8 cellular contexts compared by ENCODE assay signal in the genomic region with DNA sequence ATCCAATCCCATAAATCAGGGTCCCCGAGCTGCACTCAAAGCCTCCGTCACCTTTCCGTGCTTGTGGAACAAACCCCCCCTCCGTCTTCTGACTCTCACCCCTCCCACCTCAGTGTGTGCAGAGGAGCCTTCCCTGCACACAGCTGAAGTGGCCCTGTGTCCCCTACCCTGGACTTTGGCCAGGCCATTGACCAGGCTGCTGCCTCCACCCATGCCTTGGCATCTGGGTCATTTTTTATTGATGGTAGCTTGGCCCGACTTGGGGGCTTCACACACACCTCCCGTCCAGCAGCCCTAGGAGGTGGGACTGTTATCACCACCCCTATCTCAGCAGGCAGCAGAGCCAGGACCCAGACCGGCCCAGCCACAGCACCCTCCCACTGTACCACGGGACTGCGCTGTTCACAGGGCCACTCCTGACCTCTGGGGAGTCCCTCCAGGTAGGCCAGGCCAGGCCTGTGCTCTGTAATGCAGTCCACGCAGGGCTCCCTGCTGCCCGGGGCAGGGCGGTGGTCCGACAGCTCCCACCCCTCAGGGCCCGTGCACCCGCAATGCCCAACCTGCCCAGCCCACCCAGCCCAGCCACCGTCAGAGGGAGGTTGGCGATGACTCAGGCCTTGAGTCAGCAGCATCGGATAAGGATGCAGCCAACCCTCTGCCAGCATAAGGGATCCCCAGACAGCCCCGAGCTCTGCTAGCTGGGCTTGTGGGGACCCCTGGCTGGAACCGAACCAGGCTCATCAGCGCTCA. TPM values are rescaled to one million over a fixed set of nuclear protein-coding genes. Genes with fewer than 3 reads are reported as not detected.
DNase-seq lines count a peak whose midpoint lies in the region; ATAC-seq, FAIRE-seq and TF ChIP-seq lines count a peak whose summit lies in the region.

No MANE protein-coding gene starts in this region.

- peak overlapping the region; percentile 84 for H2AFZ ChIP-seq in IMR-90 (replicated peaks; ENCODE audit: low read length, poor library complexity)
- H2AFZ ChIP-seq in K562 (ENCODE audit: low read depth, low read length), result peak overlapping the region; percentile 16; the same call in 1 of the 2 replicates

- H2AK9ac ChIP-seq in IMR-90 (replicated peaks; ENCODE audit: low read depth, low read length, poor library complexity), result peak overlapping the region; percentile 100

- H3K36me3 ChIP-seq in IMR-90 (ENCODE audit: control insufficient read depth, insufficient read depth, low read length) (no peaks in the 10 kb centered on the region), K562 (ENCODE audit: control insufficient read depth, insufficient read depth, low read length) (no peaks in the 10 kb centered on the region), thyroid gland (no peaks in the 10 kb centered on the region)

- BruUV-seq in IMR-90 (replicated peaks; lab: Mats Ljungman, UMichigan), result no TSS peak
- no TSS peak for BruUV-seq in K562 (replicated peaks; lab: Mats Ljungman, UMichigan)

- POLR2A ChIA-PET in IMR-90 (lab: Charles Lee; ENCODE audit: unreplicated experiment) (no interaction called here), K562 (lab: Yijun Ruan, JAX) (interaction anchor here (0.9 kb wide), 1 partner anchor 15 kb away, joined by 3 read pairs; no protein-coding TSS in a partner anchor)

- TF ChIP-seq EP300 in K562 (IDR thresholded peaks at IDR 0.05; ENCODE audit: low read length), result no peak

- 64% methylated on average over 11 of the region's 21 CpGs; no CpG with 5 or more reads in 1 of the 2 experiments for WGBS in IMR-90 (ENCODE audit: extremely low coverage in 2 of 2, insufficient read length in 1 of 2), 2 experiments
- 50% methylated on average over 13 of the region's 21 CpGs for WGBS in K562 (ENCODE audit: insufficient coverage, low coverage, missing lambda C conversion rate)
- WGBS in thyroid gland, 2 donors, result 77 to 80% methylated on average over 6 to 15 of the region's 21 CpGs

- peak overlapping the region; percentile 76; the same call in 1 of the 2 replicates for H3K23ac ChIP-seq in IMR-90 (ENCODE audit: low read depth, low read length)

- peak overlapping the region; percentile 90 for H3K14ac ChIP-seq in IMR-90 (replicated peaks; ENCODE audit: low read depth, low read length)

- ATAC-seq in IMR-90 (ENCODE audit: low read depth), result peak; percentile 55
- ATAC-seq in K562, result no peak

- peak overlapping the region; percentile 53 for H3K4me2 ChIP-seq in IMR-90 (ENCODE audit: low read depth, low read length)
- H3K4me2 ChIP-seq in K562 (ENCODE audit: insufficient read depth, low read length), result no peak overlapping the region

- H3K56ac ChIP-seq in IMR-90 (ENCODE audit: extremely low read depth, insufficient read depth, low read length), result peak overlapping the region; percentile 81

- no peak overlapping the region for H3K4me3 ChIP-seq in IMR-90 (ENCODE audit: insufficient read depth, low read depth, low read length)
- no peak overlapping the region for H3K4me3 ChIP-seq in K562
- H3K4me3 ChIP-seq in thyroid gland (replicated peaks in 1 of 3), result no peak overlapping the region

- no peaks in the 10 kb centered on the region for H3K36me3 Mint-ChIP-seq in glutamatergic neuron (ENCODE audit: unreplicated experiment)

- H3K27me3 ChIP-seq in IMR-90 (ENCODE audit: control insufficient read depth, insufficient read depth, low read length) (no peaks in the 10 kb centered on the region), K562 (ENCODE audit: control insufficient read depth in 2 of 2, insufficient read depth in 2 of 2, low read length in 2 of 2) (no peaks in the 10 kb centered on the region), layer of hippocampus (ENCODE audit: control insufficient read depth, insufficient read depth, low read length) (no peaks in the 10 kb centered on the region), thyroid gland (no peaks in the 10 kb centered on the region)

- H3K18ac ChIP-seq in IMR-90 (ENCODE audit: low read depth, low read length), result peak overlapping the region; percentile 77

- dilution Hi-C loops in IMR-90 (cut with HindIII; ENCODE audit: low sequenced_read_pairs, unreplicated experiment), result no loop called here

- no peak overlapping the region for H3K4me3 Mint-ChIP-seq in glutamatergic neuron (ENCODE audit: unreplicated experiment)

- H4K8ac ChIP-seq in IMR-90 (ENCODE audit: low read depth in 2 of 2, low read length in 2 of 2), result peak overlapping the region; percentile 80 to 97

- H3K9me1 ChIP-seq in IMR-90 (ENCODE audit: insufficient read depth, low read length) (peaks cover 15% of the 10 kb centered on the region), K562 (ENCODE audit: control insufficient read depth, insufficient read depth, low read length) (no peaks in the 10 kb centered on the region)

- FAIRE-seq in K562 (lab: Jason Lieb, UNC), result no peak

- no peak for TF ChIP-seq POLR2A in IMR-90 (IDR thresholded peaks at IDR 0.05; ENCODE audit: low read depth, low read length)
- TF ChIP-seq POLR2A in K562 (conservative IDR thresholded peaks at IDR 0.05), result no peak
- TF ChIP-seq POLR2A in thyroid gland (IDR thresholded peaks at IDR 0.05), result no peak

- TF ChIP-seq CTCF in IMR-90 (conservative IDR thresholded peaks at IDR 0.05; ENCODE audit: low read depth, low read length) (no peak), K562 (IDR thresholded peaks at IDR 0.05 in 2 of 3, conservative IDR thresholded peaks at IDR 0.05 in 1 of 3; ENCODE audit: insufficient read depth in 2 of 3, low read depth in 1 of 3, low read length in 3 of 3) (no peak), thyroid gland (IDR thresholded peaks at IDR 0.05) (no peak), glutamatergic neuron (IDR thresholded peaks at IDR 0.05; ENCODE audit: partially characterized antibody, unreplicated experiment) (no peak)

- peaks cover 2% of the 10 kb centered on the region for H3K9me3 Mint-ChIP-seq in glutamatergic neuron (ENCODE audit: unreplicated experiment)

- peak overlapping the region; percentile 98 for H3K4ac ChIP-seq in IMR-90 (ENCODE audit: low read depth, low read length)

- H4K20me1 ChIP-seq in IMR-90 (ENCODE audit: insufficient read depth, low read length) (no peaks in the 10 kb centered on the region), K562 (replicated peaks; ENCODE audit: control insufficient read depth, insufficient read depth, low read length) (no peaks in the 10 kb centered on the region)

- H3K27ac Mint-ChIP-seq in glutamatergic neuron (ENCODE audit: unreplicated experiment), result no peak overlapping the region

- no peak for TF ChIP-seq RAD21 in IMR-90 (IDR thresholded peaks at IDR 0.05; ENCODE audit: low read length)
- TF ChIP-seq RAD21 in K562 (CRISPR knock-in tag; conservative IDR thresholded peaks at IDR 0.05 in 1 of 2, IDR thresholded peaks at IDR 0.05 in 1 of 2), result no peak

- peak overlapping the region; percentile 91 for H2BK20ac ChIP-seq in IMR-90 (ENCODE audit: low read depth, low read length)

- in situ Hi-C loops in IMR-90 (cut with MboI; ENCODE audit: low sequenced_read_pairs), result no loop called here
- in situ Hi-C loops in K562 (cut with MboI), result no loop called here

- H4K5ac ChIP-seq in IMR-90 (ENCODE audit: low read depth, low read length), result peak overlapping the region; percentile 86

- peak overlapping the region; percentile 54 for H3K9ac ChIP-seq in IMR-90 (ENCODE audit: low read depth, low read length)
- H3K9ac ChIP-seq in K562 (ENCODE audit: insufficient read depth in 1 of 2, low read depth in 2 of 2, low read length in 2 of 2), result peak overlapping the region in 1 of 2 experiments; percentile 63; a peak in 2 of 4 replicates

- peak; percentile 85 for DNase-seq in IMR-90
- peak in 2 of 4 experiments; percentile 21 to 36 for DNase-seq in K562 (ENCODE audit: extremely low read depth in 1 of 4, low spot score in 3 of 4)
- DNase-seq in thyroid gland, result peak in 1 of 2 donors; percentile 34
- DNase-seq in COLO668 (lab: John Stamatoyannopoulos, UW; ENCODE audit: unreplicated experiment), result no peak
- no peak for DNase-seq in globus pallidus (ENCODE audit: low spot score)
- DNase-seq in glutamatergic neuron, result no peak
- no peak for DNase-seq in stimulated activated CD4-positive, alpha-beta T cell treated with anti-CD3 and anti-CD28 coated beads, Interleukin-4, amount 100 ng/mL, for 1 hour

- H2AK5ac ChIP-seq in IMR-90 (ENCODE audit: low read depth, low read length), result peak overlapping the region; percentile 92

- H3K79me2 ChIP-seq in K562 (ENCODE audit: control insufficient read depth, insufficient read depth, low read length), result no peaks in the 10 kb centered on the region

- H2BK15ac ChIP-seq in IMR-90 (ENCODE audit: low read depth, low read length), result peak overlapping the region; percentile 31; the same call in 1 of the 3 replicates

- peak overlapping the region; percentile 98 for H2BK5ac ChIP-seq in IMR-90 (ENCODE audit: low read depth, low read length, poor library complexity, severe bottlenecking)

- H3K4me1 Mint-ChIP-seq in glutamatergic neuron (ENCODE audit: low read depth, unreplicated experiment), result peaks cover 16% of the 10 kb centered on the region

- intact Hi-C loops in IMR-90 (cut with micrococcal nuclease) (no loop called here), K562 (cut with micrococcal nuclease) (no loop called here), thyroid gland (cut with DNase I) (no loop called here)

- H4K91ac ChIP-seq in IMR-90 (ENCODE audit: insufficient read depth, low read depth, low read length), result peak overlapping the region; percentile 94

- H3K79me1 ChIP-seq in IMR-90 (ENCODE audit: low read depth in 1 of 2, low read length in 2 of 2), result peaks cover 3 to 32% of the 10 kb centered on the region in 2 experiments; a peak in 2 of 4 replicates

- CTCF ChIA-PET in IMR-90 (lab: Yijun Ruan, JAX), result interaction anchor here (0.8 to 1.2 kb wide), 3 partner anchors 14 to 29 kb away, joined by 3 to 6 read pairs (median 3); no protein-coding TSS in a partner anchor
- CTCF ChIA-PET in K562 (lab: Yijun Ruan, JAX; ENCODE audit: low intra/inter-chr PET ratio), result no interaction called here

- H3K9me3 ChIP-seq in IMR-90 (ENCODE audit: control insufficient read depth, insufficient read depth, low read length) (no peaks in the 10 kb centered on the region), K562 (replicated peaks; ENCODE audit: control insufficient read depth, insufficient read depth, low read depth, low read length) (no peaks in the 10 kb centered on the region), thyroid gland (no peaks in the 10 kb centered on the region)

- peak overlapping the region; percentile 97 for H3K27ac ChIP-seq in IMR-90 (ENCODE audit: insufficient read depth, low read length)
- no peak overlapping the region for H3K27ac ChIP-seq in K562 (ENCODE audit: extremely low read depth, low read depth, low read length)
- H3K27ac ChIP-seq in layer of hippocampus (ENCODE audit: low read depth, low read length), result peak overlapping the region; percentile 99
- peak overlapping the region in 2 of 3 donors; percentile 34 to 60 for H3K27ac ChIP-seq in thyroid gland

- peaks cover 5% of the 10 kb centered on the region for H3K27me3 Mint-ChIP-seq in glutamatergic neuron (ENCODE audit: unreplicated experiment)

- peaks cover 43% of the 10 kb centered on the region for H3K4me1 ChIP-seq in IMR-90 (ENCODE audit: control insufficient read depth, insufficient read depth, low read length)
- peaks cover 34 to 66% of the 10 kb centered on the region in 2 experiments for H3K4me1 ChIP-seq in K562 (replicated peaks in 1 of 2; ENCODE audit: control insufficient read depth in 2 of 2, insufficient read depth in 2 of 2, low read length in 2 of 2)
- peaks cover 32 to 45% of the 10 kb centered on the region in 2 donors for H3K4me1 ChIP-seq in thyroid gland

- peak overlapping the region; percentile 94 for H2BK120ac ChIP-seq in IMR-90 (ENCODE audit: low read depth, low read length)

RNA-seq across cellular contexts. Expression of gene INF2, which starts 9.2 kb away (rescaled TPM):
- total RNA-seq in IMR-90 (2012; rRNA removed) (16.8 and 20.0 TPM in 2 replicates), K562 (2014; rRNA removed) (24.9 and 28.8 TPM in 2 replicates), K562 (2014; rRNA removed; fragmentation: Illumina TruSeq; extraction: Trizol) (2.8 and 4.4 TPM in 2 replicates), K562 (2015; rRNA removed; fragmentation: Illumina TruSeq; extraction: Trizol) (7.8 and 8.7 TPM in 2 replicates), K562 (2021) (30.7 and 31.3 TPM in 2 replicates), thyroid gland (10 to 100 TPM; 35.1 to 54.7 (median 42.5) TPM), glutamatergic neuron (ENCODE audit: unreplicated experiment) (11.8 TPM)
- polyA plus RNA-seq in IMR-90 (2012; rRNA removed) (62.1 and 76.2 TPM in 2 replicates), K562 (2011; rRNA removed) (8.3 and 13.8 TPM in 2 replicates), K562 (2014; fragmentation: Illumina TruSeq; extraction: Trizol) (7.2 and 12.4 TPM in 2 replicates), K562 (2014; fragmentation: Nextera tagmentation; extraction: Ambion mirVana) (1 to 10 TPM in 1 of 2 experiments, under 1 TPM in 1; 0.56 to 1.4 TPM), K562 (2014; rRNA removed) (26.2 and 28.2 TPM in 2 replicates)
- 39.3 and 68.1 TPM in 2 replicates for polyA plus RNA-seq in IMR-90 (2012; cell fraction: cytosol; rRNA removed)
- 179 and 366 TPM in 2 replicates for polyA plus RNA-seq in IMR-90 (2012; cell fraction: nucleus; rRNA removed; ENCODE audit: low replicate concordance)
- total RNA-seq in K562 (2011; cell fraction: chromatin; rRNA removed; ENCODE audit: low replicate concordance), result 30.6 and 91.0 TPM in 2 replicates
- 44.5 and 47.5 TPM in 2 replicates for total RNA-seq in K562 (2011; cell fraction: nucleolus; rRNA removed)
- 33.6 and 37.9 TPM in 2 replicates for total RNA-seq in K562 (2011; cell fraction: nucleoplasm; rRNA removed)
- 13.6 and 29.1 TPM in 2 replicates for polyA plus RNA-seq in K562 (2011; cell fraction: cytosol; rRNA removed)
- polyA plus RNA-seq in K562 (2011; cell fraction: nucleus; rRNA removed), result 35.1 and 63.6 TPM in 2 replicates
- polyA plus RNA-seq in K562 (2012), result 15.0 and 19.9 TPM in 2 replicates
- polyA minus RNA-seq in K562 (2011; rRNA and poly(A)+ RNA removed), result 3.5 and 6.1 TPM in 2 replicates
- 8.0 and 13.7 TPM in 2 replicates for polyA minus RNA-seq in K562 (2011; cell fraction: cytosol; rRNA and poly(A)+ RNA removed)
- 9.4 and 12.0 TPM in 2 replicates for polyA minus RNA-seq in K562 (2011; cell fraction: nucleus; rRNA and poly(A)+ RNA removed)

RNA-seq across cellular contexts. Expression of gene ADSS1, which starts 43.8 kb away (rescaled TPM):
- 1.8 and 2.5 TPM in 2 replicates for total RNA-seq in IMR-90 (2012; rRNA removed)
- polyA plus RNA-seq in IMR-90 (2012; rRNA removed), result 3.9 and 5.2 TPM in 2 replicates
- 5.9 and 6.5 TPM in 2 replicates for polyA plus RNA-seq in IMR-90 (2012; cell fraction: cytosol; rRNA removed)
- 28.6 and 32.1 TPM in 2 replicates for polyA plus RNA-seq in IMR-90 (2012; cell fraction: nucleus; rRNA removed; ENCODE audit: low replicate concordance)
- total RNA-seq in K562 (2011; cell fraction: chromatin; rRNA removed; ENCODE audit: low replicate concordance), result 17.1 and 35.0 TPM in 2 replicates
- 12.5 and 17.5 TPM in 2 replicates for total RNA-seq in K562 (2011; cell fraction: nucleolus; rRNA removed)
- 16.8 and 20.0 TPM in 2 replicates for total RNA-seq in K562 (2011; cell fraction: nucleoplasm; rRNA removed)
- total RNA-seq in K562 (2014; rRNA removed), result 4.4 and 5.9 TPM in 2 replicates
- total RNA-seq in K562 (2014; rRNA removed; fragmentation: Illumina TruSeq; extraction: Trizol), result 2.0 and 2.2 TPM in 2 replicates
- 3.5 and 3.6 TPM in 2 replicates for total RNA-seq in K562 (2015; rRNA removed; fragmentation: Illumina TruSeq; extraction: Trizol)
- 4.2 and 4.9 TPM in 2 replicates for total RNA-seq in K562 (2021)
- polyA plus RNA-seq in K562 (2011; rRNA removed), result 4.2 and 5.2 TPM in 2 replicates
- 2.7 and 4.0 TPM in 2 replicates for polyA plus RNA-seq in K562 (2011; cell fraction: cytosol; rRNA removed)
- 39.1 and 54.9 TPM in 2 replicates for polyA plus RNA-seq in K562 (2011; cell fraction: nucleus; rRNA removed)
- 6.0 and 16.4 TPM in 2 replicates for polyA plus RNA-seq in K562 (2012)
- 3.9 and 4.3 TPM in 2 replicates for polyA plus RNA-seq in K562 (2014; fragmentation: Illumina TruSeq; extraction: Trizol)
- polyA plus RNA-seq in K562 (2014; fragmentation: Nextera tagmentation; extraction: Ambion mirVana), result under 1 TPM; 0.53 to 0.74 TPM
- 3.6 and 5.3 TPM in 2 replicates for polyA plus RNA-seq in K562 (2014; rRNA removed)
- polyA minus RNA-seq in K562 (2011; rRNA and poly(A)+ RNA removed), result 2.6 and 2.7 TPM in 2 replicates
- 1.3 and 1.6 TPM in 2 replicates for polyA minus RNA-seq in K562 (2011; cell fraction: cytosol; rRNA and poly(A)+ RNA removed)
- 6.4 and 9.8 TPM in 2 replicates for polyA minus RNA-seq in K562 (2011; cell fraction: nucleus; rRNA and poly(A)+ RNA removed)
- 10 to 100 TPM; 13.6 to 26.2 (median 18.9) TPM for total RNA-seq in thyroid gland
- 45.1 TPM for total RNA-seq in glutamatergic neuron (ENCODE audit: unreplicated experiment)
